In genomic region chr10:96090463-96090800, GRCh38 we compare ENCODE assay signal across 8 cellular contexts. TPM values are rescaled to one million over a fixed set of nuclear protein-coding genes. Genes with fewer than 3 reads are reported as not detected.
DNase-seq lines count a peak whose midpoint lies in the region; ATAC-seq and TF ChIP-seq lines count a peak whose summit lies in the region.

No MANE protein-coding gene starts in this region.

- WGBS in neuronal stem cell (ENCODE audit: extremely low coverage in 2 of 2, insufficient read length in 2 of 2, insufficient replicate concordance in 1 of 2), 2 donors: no CpG with 5 or more reads among the region's 9 CpGs

- H3K4me1 ChIP-seq in Loucy (ENCODE audit: insufficient read depth, low read length, poor library complexity, severe bottlenecking) (peaks cover 35% of the 10 kb centered on the region), neuronal stem cell (ENCODE audit: control insufficient read depth in 2 of 2, insufficient read depth in 1 of 2, low read depth in 1 of 2, low read length in 2 of 2) (no peaks in the 10 kb centered on the region)

- no peak overlapping the region for H2BK5ac ChIP-seq in neuronal stem cell (ENCODE audit: low read length)

- DNase-seq in cardiac fibroblast (ENCODE audit: low read depth in 2 of 2): no peak
- DNase-seq in neuronal stem cell (ENCODE audit: low spot score): no peak
- DNase-seq in NCI-H748 (lab: John Stamatoyannopoulos, UW; ENCODE audit: unreplicated experiment): no peak

- no peaks in the 10 kb centered on the region for H3K9me2 ChIP-seq in Loucy (replicated peaks; ENCODE audit: low read depth, low read length)

- H3K14ac ChIP-seq in neuronal stem cell (ENCODE audit: low read length): no peak overlapping the region

- H3K9ac ChIP-seq in Loucy (ENCODE audit: low read depth, low read length, poor library complexity, severe bottlenecking) (peak overlapping the region; percentile 97), neuronal stem cell (ENCODE audit: low read depth, low read length, poor library complexity) (no peak overlapping the region)

- peak overlapping the region; percentile 99 for H2AFZ ChIP-seq in Loucy (ENCODE audit: low read length)
- no peak overlapping the region for H2AFZ ChIP-seq in neuronal stem cell (ENCODE audit: low read length)

- H3K23ac ChIP-seq in neuronal stem cell (ENCODE audit: low read depth, low read length, poor library complexity): peak overlapping the region; percentile 89

- no peak overlapping the region for H2AK5ac ChIP-seq in neuronal stem cell (ENCODE audit: low read depth, low read length)

- H3K27ac ChIP-seq in C4-2B: peak overlapping the region; percentile 72
- no peak overlapping the region for H3K27ac ChIP-seq in neuronal stem cell (replicated peaks; ENCODE audit: low read length)

- H3K18ac ChIP-seq in neuronal stem cell (ENCODE audit: low read length): no peak overlapping the region

- no peak for ATAC-seq in GM19463 (IDR thresholded peaks at IDR 0.05; ENCODE audit: unreplicated experiment)
- ATAC-seq in HG03095 (IDR thresholded peaks at IDR 0.05; ENCODE audit: unreplicated experiment): no peak
- ATAC-seq in HG03097 (IDR thresholded peaks at IDR 0.05; ENCODE audit: low FRiP score, unreplicated experiment): no peak

- H4K20me1 ChIP-seq in Loucy (ENCODE audit: insufficient read depth, low read length, poor library complexity, severe bottlenecking): no peaks in the 10 kb centered on the region

- peak overlapping the region; percentile 98 for H3K4me3 ChIP-seq in Loucy (ENCODE audit: low read length, poor library complexity, severe bottlenecking)
- H3K4me3 ChIP-seq in cardiac fibroblast (replicated peaks in 1 of 2; ENCODE audit: low read depth in 2 of 2, low read length in 2 of 2): peak overlapping the region; percentile 72 to 81
- no peak overlapping the region for H3K4me3 ChIP-seq in neuronal stem cell (ENCODE audit: low read length in 2 of 2)

- H2BK15ac ChIP-seq in neuronal stem cell (ENCODE audit: low read length): no peak overlapping the region

- TF ChIP-seq CTCF in C4-2B (conservative IDR thresholded peaks at IDR 0.05): no peak
- TF ChIP-seq CTCF in Loucy (conservative IDR thresholded peaks at IDR 0.05; ENCODE audit: low read length): no peak
- no peak for TF ChIP-seq CTCF in cardiac fibroblast (IDR thresholded peaks at IDR 0.05; ENCODE audit: low read depth, low read length)

- H3K9me3 ChIP-seq in Loucy (ENCODE audit: insufficient read depth, low read depth, low read length) (no peaks in the 10 kb centered on the region), neuronal stem cell (replicated peaks in 1 of 2; ENCODE audit: control insufficient read depth in 2 of 2, insufficient read depth in 1 of 2, low read depth in 1 of 2, low read length in 2 of 2) (no peaks in the 10 kb centered on the region)

- no peak overlapping the region for H2BK12ac ChIP-seq in neuronal stem cell (ENCODE audit: low read length)

- H3K79me1 ChIP-seq in neuronal stem cell (ENCODE audit: low read depth, low read length): no peaks in the 10 kb centered on the region

- H3K27me3 ChIP-seq in Loucy (ENCODE audit: insufficient read depth, low read length, poor library complexity, severe bottlenecking) (peaks cover 51% of the 10 kb centered on the region), neuronal stem cell (ENCODE audit: control insufficient read depth in 3 of 3, insufficient read depth in 3 of 3, low read depth in 1 of 3, low read length in 3 of 3) (peaks cover 0 to 23% (median 0%) of the 10 kb centered on the region in 3 experiments)

- H3K36me3 ChIP-seq in Loucy (ENCODE audit: insufficient read depth, low read length) (no peaks in the 10 kb centered on the region), neuronal stem cell (replicated peaks in 1 of 2; ENCODE audit: control insufficient read depth in 2 of 2, insufficient read depth in 2 of 2, low read length in 2 of 2) (no peaks in the 10 kb centered on the region)

- H3K4ac ChIP-seq in neuronal stem cell (ENCODE audit: low read length): no peak overlapping the region

- H4K91ac ChIP-seq in neuronal stem cell (ENCODE audit: low read depth, low read length, poor library complexity): no peak overlapping the region

- no peak overlapping the region for H4K8ac ChIP-seq in neuronal stem cell (ENCODE audit: low read depth, low read length)

- no peaks in the 10 kb centered on the region for H3F3A ChIP-seq in Loucy (ENCODE audit: low read depth)

- H3K4me2 ChIP-seq in Loucy (ENCODE audit: low read depth, low read length, poor library complexity, severe bottlenecking) (peak overlapping the region; percentile 96), neuronal stem cell (ENCODE audit: insufficient read depth, low read length, poor library complexity, severe bottlenecking) (peak overlapping the region; percentile 21)

- H3K79me2 ChIP-seq in Loucy (ENCODE audit: insufficient read depth, low read length): peaks cover 7% of the 10 kb centered on the region; the same call in 1 of the 2 replicates

- no peak overlapping the region for H2BK120ac ChIP-seq in neuronal stem cell (ENCODE audit: low read depth, low read length)

RNA-seq across cellular contexts. Expression of gene ZNF518A, which starts 39.7 kb away (rescaled TPM):
- polyA plus RNA-seq in neuronal stem cell (2013, experiment 1 of 2): 15.4 TPM
- polyA plus RNA-seq in neuronal stem cell (2013, experiment 2 of 2): 17.9 TPM

RNA-seq across cellular contexts. Expression of gene CCNJ, which starts 47.0 kb away (rescaled TPM):
- 25.0 TPM for polyA plus RNA-seq in neuronal stem cell (2013, experiment 1 of 2)
- 26.0 TPM for polyA plus RNA-seq in neuronal stem cell (2013, experiment 2 of 2)

Comparison
In these comparisons a context has a peak if more than half of its experiments do, and no peak if none do; other contexts are left out.
1. H3K4me3 ChIP-seq: peak in Loucy (single experiment) and cardiac fibroblast (2 of 2); none in neuronal stem cell (0 of 2).